ENCODE assay signal across 12 cellular contexts in the genomic region with DNA sequence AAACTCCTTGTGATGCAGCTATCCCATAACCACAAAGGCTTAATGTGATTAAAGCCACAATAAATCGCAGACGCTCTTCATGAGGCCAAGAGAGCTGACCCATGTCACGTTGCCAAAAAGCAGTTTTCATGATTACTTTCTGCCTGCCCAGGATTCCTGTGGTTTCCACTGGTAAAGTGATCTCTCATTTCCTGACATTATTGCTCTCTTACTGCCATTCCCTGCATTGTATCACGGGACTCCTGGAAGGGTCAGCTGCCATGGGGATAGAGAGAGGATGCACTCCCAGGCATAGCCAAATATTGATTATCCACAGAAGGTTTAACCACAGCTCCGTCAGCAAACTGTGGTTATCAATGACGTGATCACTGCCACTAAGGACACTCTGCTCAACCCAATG.
A peak's percentile ranks its signal among the peaks of the same experiment; 100 is the strongest.
DNase-seq lines count a peak whose midpoint lies in the region; ATAC-seq and TF ChIP-seq lines count a peak whose summit lies in the region.
"Had no signal": no experiment of that assay in that cellular context is flagged by ENCODE, and none has a peak within 500 bp of the region (broad histone marks: within the 10 kb centered on the region; RNA-seq: fewer than 3 reads in every experiment).

No MANE protein-coding gene starts in this region.

- CTCF ChIA-PET in AG04450 (lab: Charles Lee) = interaction anchor here (8.6 to 9.8 kb wide), 2 partner anchors 87 to 191 kb away, joined by 165 to 237 read pairs; no protein-coding TSS in a partner anchor
- CTCF ChIA-PET in IMR-90 (lab: Yijun Ruan, JAX) = interaction anchor here (0.7 to 1.3 kb wide), 2 partner anchors 23 to 181 kb away, joined by 3 read pairs; no protein-coding TSS in a partner anchor

- DNase-seq in AG04450 (ENCODE audit: low read depth, low spot score) (peak; percentile 90), IMR-90 (peak; percentile 82), astrocyte of the cerebellum (ENCODE audit: low read depth) (peak; percentile 99), kidney glomerular epithelial cell (lab: John Stamatoyannopoulos, UW) (peak; percentile 89), erythroblast (lab: John Stamatoyannopoulos, UW) (no peak), NCI-H1436 treated with DMSO at 0.1 percent for 48 hours (lab: John Stamatoyannopoulos, UW) (no peak), colonic mucosa (no peak)
- DNase-seq in stimulated activated CD4-positive, alpha-beta T cell treated with anti-CD3 and anti-CD28 coated beads, Interleukin-2, amount 100 ng/mL, for 24 hours = no peak
- DNase-seq: BE2C; hippocampal formation; stimulated activated CD4-positive, alpha-beta T cell treated with anti-CD3 and anti-CD28 coated beads, Interleukin-15, amount 100 ng/mL, for 24 hours; stimulated activated naive CD4-positive, alpha-beta T cell treated with Interleukin-2 at 50 U/mL for 16 hours had no signal

- dilution Hi-C loops in IMR-90 (cut with HindIII; ENCODE audit: low sequenced_read_pairs, unreplicated experiment) = no loop called here

- no peaks in the 10 kb centered on the region for H3K79me1 ChIP-seq in IMR-90 (ENCODE audit: low read depth in 1 of 2, low read length in 2 of 2)

- H4K8ac ChIP-seq in IMR-90 (ENCODE audit: low read depth in 2 of 2, low read length in 2 of 2) = no peak overlapping the region

- H3K14ac ChIP-seq in IMR-90 (replicated peaks; ENCODE audit: low read depth, low read length) = no peak overlapping the region

- H3K27me3 ChIP-seq in AG04450 (ENCODE audit: control insufficient read depth, insufficient read depth, low read length) (peaks cover 4% of the 10 kb centered on the region), IMR-90 (ENCODE audit: control insufficient read depth, insufficient read depth, low read length) (peaks cover 6% of the 10 kb centered on the region), colonic mucosa (no peaks in the 10 kb centered on the region)
- H3K27me3 ChIP-seq: BE2C had no signal

- ATAC-seq in IMR-90 (ENCODE audit: low read depth) = peak; percentile 93

- H2BK5ac ChIP-seq in IMR-90 (ENCODE audit: low read depth, low read length, poor library complexity, severe bottlenecking) = no peak overlapping the region

- no peak overlapping the region for H3K4me2 ChIP-seq in IMR-90 (ENCODE audit: low read depth, low read length)

- H4K20me1 ChIP-seq in IMR-90 (ENCODE audit: insufficient read depth, low read length) = no peaks in the 10 kb centered on the region

- H3K9ac ChIP-seq in IMR-90 (ENCODE audit: low read depth, low read length) = no peak overlapping the region
- no peak overlapping the region for H3K9ac ChIP-seq in colonic mucosa (ENCODE audit: low read depth in 2 of 2, low read length in 2 of 2)

- no peak overlapping the region for H2AK5ac ChIP-seq in IMR-90 (ENCODE audit: low read depth, low read length)

- H2AFZ ChIP-seq in IMR-90 (replicated peaks; ENCODE audit: low read length, poor library complexity) = no peak overlapping the region

- H4K91ac ChIP-seq in IMR-90 (ENCODE audit: insufficient read depth, low read depth, low read length) = no peak overlapping the region

- no peak overlapping the region for H3K23ac ChIP-seq in IMR-90 (ENCODE audit: low read depth, low read length)

- TF ChIP-seq POLR2A in IMR-90 (IDR thresholded peaks at IDR 0.05; ENCODE audit: low read depth, low read length) = no peak
- TF ChIP-seq POLR2A in erythroblast (IDR thresholded peaks at IDR 0.05; ENCODE audit: low read length) = no peak

- H4K5ac ChIP-seq in IMR-90 (ENCODE audit: low read depth, low read length) = no peak overlapping the region

- WGBS in IMR-90 (ENCODE audit: extremely low coverage in 2 of 2, insufficient read length in 1 of 2), 2 experiments = 0% methylated on average over 1 of the region's 6 CpGs; no CpG with 5 or more reads in 1 of the 2 experiments

- no peak overlapping the region for H3K56ac ChIP-seq in IMR-90 (ENCODE audit: extremely low read depth, insufficient read depth, low read length)

- H3K9me1 ChIP-seq in IMR-90 (ENCODE audit: insufficient read depth, low read length) = no peaks in the 10 kb centered on the region; the same call in 1 of the 2 replicates

- no peak overlapping the region for H3K27ac ChIP-seq in AG04450 (ENCODE audit: low read depth, low read length)
- no peak overlapping the region for H3K27ac ChIP-seq in IMR-90 (ENCODE audit: insufficient read depth, low read length)
- H3K27ac ChIP-seq in colonic mucosa = no peak overlapping the region

- no peak for TF ChIP-seq RAD21 in IMR-90 (IDR thresholded peaks at IDR 0.05; ENCODE audit: low read length)

- H2AK9ac ChIP-seq in IMR-90 (replicated peaks; ENCODE audit: low read depth, low read length, poor library complexity) = no peak overlapping the region

- TF ChIP-seq CTCF in AG04450 (IDR thresholded peaks at IDR 0.05; ENCODE audit: low read depth, low read length) (no peak), IMR-90 (conservative IDR thresholded peaks at IDR 0.05; ENCODE audit: low read depth, low read length) (no peak), astrocyte of the cerebellum (IDR thresholded peaks at IDR 0.05; ENCODE audit: low read depth, low read length, missing control alignments) (no peak), colonic mucosa (IDR thresholded peaks at IDR 0.05) (no peak)

- no peak overlapping the region for H3K4ac ChIP-seq in IMR-90 (ENCODE audit: low read depth, low read length)

- H2BK15ac ChIP-seq in IMR-90 (ENCODE audit: low read depth, low read length) = no peak overlapping the region

- in situ Hi-C loops in IMR-90 (cut with MboI; ENCODE audit: low sequenced_read_pairs) (loop anchor here (10.0 kb wide), 2 partner anchors 88 to 192 kb away; no protein-coding TSS in a partner anchor), astrocyte of the cerebellum (cut with HindIII; ENCODE audit: low sequenced_read_pairs) (loop anchor here (25.0 kb wide), 1 partner anchor 90 kb away; no protein-coding TSS in a partner anchor)

- H2BK20ac ChIP-seq in IMR-90 (ENCODE audit: low read depth, low read length) = peak overlapping the region; percentile 57; the same call in 1 of the 2 replicates

- H3K9me3 ChIP-seq in AG04450 (ENCODE audit: control insufficient read depth, insufficient read depth, low read length) = no peaks in the 10 kb centered on the region
- H3K9me3 ChIP-seq in IMR-90 (ENCODE audit: control insufficient read depth, insufficient read depth, low read length) = no peaks in the 10 kb centered on the region
- H3K9me3 ChIP-seq in colonic mucosa = no peaks in the 10 kb centered on the region
- H3K9me3 ChIP-seq: BE2C had no signal

- BruUV-seq in IMR-90 (replicated peaks; lab: Mats Ljungman, UMichigan) = no TSS peak

- H2BK120ac ChIP-seq in IMR-90 (ENCODE audit: low read depth, low read length) = 0 out of 2 replicates have a peak overlapping the region, but pooled peaks have one; percentile 76

- H3K18ac ChIP-seq in IMR-90 (ENCODE audit: low read depth, low read length) = no peak overlapping the region

- H3K4me1 ChIP-seq in IMR-90 (ENCODE audit: control insufficient read depth, insufficient read depth, low read length) (peaks cover 6% of the 10 kb centered on the region; the same call in 1 of the 2 replicates), colonic mucosa (no peaks in the 10 kb centered on the region)
- H3K4me1 ChIP-seq: BE2C had no signal

- H3K4me3 ChIP-seq in AG04450 (ENCODE audit: low read depth, low read length) (no peak overlapping the region), IMR-90 (ENCODE audit: insufficient read depth, low read depth, low read length) (no peak overlapping the region), astrocyte of the cerebellum (ENCODE audit: low read depth, low read length) (no peak overlapping the region), colonic mucosa (no peak overlapping the region)

- POLR2A ChIA-PET in AG04450 (lab: Yijun Ruan, JAX) (interaction anchor here (0.6 to 1.6 kb wide), 3 partner anchors 9 to 110 kb away, joined by 3 to 9 read pairs (median 3); no protein-coding TSS in a partner anchor), IMR-90 (lab: Charles Lee; ENCODE audit: unreplicated experiment) (no interaction called here)

- intact Hi-C loops in IMR-90 (cut with micrococcal nuclease) = loop anchor here (10.0 kb wide), 1 partner anchor 538 kb away; no protein-coding TSS in a partner anchor
- intact Hi-C loops in colonic mucosa (cut with DNase I) = loop anchor here (10.0 kb wide), 1 partner anchor 238 kb away; no protein-coding TSS in a partner anchor

- no peaks in the 10 kb centered on the region for H3K36me3 ChIP-seq in IMR-90 (ENCODE audit: control insufficient read depth, insufficient read depth, low read length)
- H3K36me3 ChIP-seq in colonic mucosa = no peaks in the 10 kb centered on the region
- H3K36me3 ChIP-seq: BE2C had no signal

TF ChIP-seq in IMR-90, 13 proteins besides CTCF, POLR2A, EP300 and RAD21:
- TF ChIP-seq RFX5 (IDR thresholded peaks at IDR 0.05; ENCODE audit: low read depth, low read length) = no peak
- TF ChIP-seq, protein P1, sequence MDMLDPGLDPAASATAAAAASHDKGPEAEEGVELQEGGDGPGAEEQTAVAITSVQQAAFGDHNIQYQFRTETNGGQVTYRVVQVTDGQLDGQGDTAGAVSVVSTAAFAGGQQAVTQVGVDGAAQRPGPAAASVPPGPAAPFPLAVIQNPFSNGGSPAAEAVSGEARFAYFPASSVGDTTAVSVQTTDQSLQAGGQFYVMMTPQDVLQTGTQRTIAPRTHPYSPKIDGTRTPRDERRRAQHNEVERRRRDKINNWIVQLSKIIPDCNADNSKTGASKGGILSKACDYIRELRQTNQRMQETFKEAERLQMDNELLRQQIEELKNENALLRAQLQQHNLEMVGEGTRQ (IDR thresholded peaks at IDR 0.05; ENCODE audit: low read depth, low read length) = peak; percentile 12; the same call in 1 of the 2 replicates
- TF ChIP-seq BHLHE40 (IDR thresholded peaks at IDR 0.05; ENCODE audit: low read depth, low read length) = peak; percentile 80
TF ChIP-seq in IMR-90: peak in this region for 2.

Comparison
In these comparisons a context has a peak if more than half of its experiments do, and no peak if none do; other contexts are left out.
1. DNase-seq: peak in AG04450 (single experiment), IMR-90 (single experiment), astrocyte of the cerebellum (single experiment) and kidney glomerular epithelial cell (single experiment); none in erythroblast (0 of 2), NCI-H1436 treated with DMSO at 0.1 percent for 48 hours (single experiment), colonic mucosa (single experiment) and stimulated activated CD4-positive, alpha-beta T cell treated with anti-CD3 and anti-CD28 coated beads, Interleukin-2, amount 100 ng/mL, for 24 hours (0 of 2).